In genomic region chr21:45885597-45885929, GRCh38 we compare ENCODE assay signal across 12 cellular contexts.
DNase-seq lines count a peak whose midpoint lies in the region; ATAC-seq and TF ChIP-seq lines count a peak whose summit lies in the region.
"Had no signal": no experiment of that assay in that cellular context is flagged by ENCODE, and none has a peak within 500 bp of the region (broad histone marks: within the 10 kb centered on the region; RNA-seq: fewer than 3 reads in every experiment).

No MANE protein-coding gene starts in this region.

- H3K36me3 ChIP-seq in spleen (no peaks in the 10 kb centered on the region), hepatocyte (replicated peaks; ENCODE audit: insufficient read depth, low read depth) (no peaks in the 10 kb centered on the region)
- H3K36me3 ChIP-seq: gastroesophageal sphincter had no signal

- 70 to 91% (median 87%) methylated on average over 3 of the region's 3 CpGs for WGBS in spleen, 5 donors
- 54% methylated on average over 3 of the region's 3 CpGs for WGBS in hepatocyte (ENCODE audit: low lambda C conversion rate, missing lambda C conversion rate)

- no peak for TF ChIP-seq POLR2A in spleen (IDR thresholded peaks at IDR 0.05)

- H3K27ac ChIP-seq in spleen: peak overlapping the region; percentile 11 to 87 (median 70)
- H3K27ac ChIP-seq in hepatocyte: no peak overlapping the region

- CTCF ChIA-PET in activated CD8-positive, alpha-beta memory T cell treated with anti-CD3 and anti-CD28 coated beads, Interleukin-2, amount 10 ng/mL, durations not matched to agents 7 days and 5 days (lab: Charles Lee): no interaction called here

- H4K20me1 ChIP-seq in hepatocyte (ENCODE audit: insufficient read depth, poor library complexity, severe bottlenecking): no peaks in the 10 kb centered on the region

- H3K4me3 ChIP-seq in spleen: no peak overlapping the region
- no peak overlapping the region for H3K4me3 ChIP-seq in hepatocyte
- H3K4me3 ChIP-seq: gastroesophageal sphincter had no signal

- no peaks in the 10 kb centered on the region for H3K9me3 ChIP-seq in spleen
- H3K9me3 ChIP-seq in hepatocyte (ENCODE audit: low read depth): no peaks in the 10 kb centered on the region
- H3K9me3 ChIP-seq: gastroesophageal sphincter had no signal

- peaks cover 38% of the 10 kb centered on the region for H3K27me3 Mint-ChIP-seq in activated CD8-positive, alpha-beta memory T cell treated with anti-CD3 and anti-CD28 coated beads, Interleukin-2, amount 10 ng/mL, durations not matched to agents 7 days and 5 days
- peaks cover 4% of the 10 kb centered on the region for H3K27me3 Mint-ChIP-seq in IgD-negative memory B cell
- peaks cover 1% of the 10 kb centered on the region for H3K27me3 Mint-ChIP-seq in activated naive CD8-positive, alpha-beta T cell treated with anti-CD3 and anti-CD28 coated beads for 36 hours

- intact Hi-C loops in spleen (cut with DNase I; ENCODE audit: low total_unique reads): no loop called here

- ATAC-seq in activated CD8-positive, alpha-beta memory T cell treated with anti-CD3 and anti-CD28 coated beads, Interleukin-2, amount 10 ng/mL, durations not matched to agents 7 days and 5 days: no peak
- no peak for ATAC-seq in HG03432 (IDR thresholded peaks at IDR 0.05; ENCODE audit: unreplicated experiment)
- ATAC-seq: gastroesophageal sphincter had no signal

- DNase-seq in activated CD8-positive, alpha-beta memory T cell treated with anti-CD3 and anti-CD28 coated beads, Interleukin-2, amount 10 ng/mL, durations not matched to agents 7 days and 5 days: no peak
- no peak for DNase-seq in activated CD8-positive, alpha-beta memory T cell treated with anti-CD3 and anti-CD28 coated beads, Interleukin-2, amount 50 U/mL, for 4 hours
- no peak for DNase-seq in activated naive CD8-positive, alpha-beta T cell treated with anti-CD3 and anti-CD28 coated beads for 36 hours
- DNase-seq in spleen (no peak), hepatocyte (ENCODE audit: low spot score) (no peak), midbrain (lab: John Stamatoyannopoulos, UW) (no peak)
- DNase-seq: dermis blood vessel endothelial cell, NCI-H2107, NCI-H524 treated with DMSO at 0.1 percent for 48 hours had no signal

- H3K27me3 ChIP-seq in spleen (replicated peaks in 1 of 7): no peaks in the 10 kb centered on the region
- no peaks in the 10 kb centered on the region for H3K27me3 ChIP-seq in hepatocyte

- peaks cover 3% of the 10 kb centered on the region for H3K36me3 Mint-ChIP-seq in activated CD8-positive, alpha-beta memory T cell treated with anti-CD3 and anti-CD28 coated beads, Interleukin-2, amount 10 ng/mL, durations not matched to agents 7 days and 5 days
- peaks cover 2% of the 10 kb centered on the region for H3K36me3 Mint-ChIP-seq in IgD-negative memory B cell
- no peaks in the 10 kb centered on the region for H3K36me3 Mint-ChIP-seq in activated naive CD8-positive, alpha-beta T cell treated with anti-CD3 and anti-CD28 coated beads for 36 hours

- peaks cover 16 to 83% (median 54%) of the 10 kb centered on the region in 6 donors for H3K4me1 ChIP-seq in spleen
- H3K4me1 ChIP-seq in hepatocyte (ENCODE audit: insufficient read depth): no peaks in the 10 kb centered on the region

- TF ChIP-seq CTCF in spleen (IDR thresholded peaks at IDR 0.05 in 8 of 11, conservative IDR thresholded peaks at IDR 0.05 in 3 of 11) (no peak), hepatocyte (IDR thresholded peaks at IDR 0.05; ENCODE audit: poor library complexity) (no peak)

- no peaks in the 10 kb centered on the region for H3K79me2 ChIP-seq in hepatocyte

- no peak overlapping the region for H3K4me3 Mint-ChIP-seq in activated CD8-positive, alpha-beta memory T cell treated with anti-CD3 and anti-CD28 coated beads, Interleukin-2, amount 10 ng/mL, durations not matched to agents 7 days and 5 days
- peak overlapping the region in 3 of 4 donors; percentile 5 to 77 (median 55) for H3K4me3 Mint-ChIP-seq in IgD-negative memory B cell
- no peak overlapping the region for H3K4me3 Mint-ChIP-seq in activated naive CD8-positive, alpha-beta T cell treated with anti-CD3 and anti-CD28 coated beads for 36 hours

- H2AFZ ChIP-seq in hepatocyte: no peak overlapping the region

- H3K4me1 Mint-ChIP-seq in activated CD8-positive, alpha-beta memory T cell treated with anti-CD3 and anti-CD28 coated beads, Interleukin-2, amount 10 ng/mL, durations not matched to agents 7 days and 5 days: peaks cover 18% of the 10 kb centered on the region
- H3K4me1 Mint-ChIP-seq in IgD-negative memory B cell: peaks cover 7 to 16% (median 12%) of the 10 kb centered on the region in 3 donors
- H3K4me1 Mint-ChIP-seq in activated naive CD8-positive, alpha-beta T cell treated with anti-CD3 and anti-CD28 coated beads for 36 hours: peaks cover 55% of the 10 kb centered on the region

- H3K4me2 ChIP-seq in hepatocyte: no peak overlapping the region

- H3K27ac Mint-ChIP-seq in activated CD8-positive, alpha-beta memory T cell treated with anti-CD3 and anti-CD28 coated beads, Interleukin-2, amount 10 ng/mL, durations not matched to agents 7 days and 5 days: peak overlapping the region; percentile 79
- peak overlapping the region; percentile 3 to 85 (median 50) for H3K27ac Mint-ChIP-seq in IgD-negative memory B cell
- H3K27ac Mint-ChIP-seq in activated naive CD8-positive, alpha-beta T cell treated with anti-CD3 and anti-CD28 coated beads for 36 hours: peak overlapping the region; percentile 67

- H3K9me3 Mint-ChIP-seq in activated CD8-positive, alpha-beta memory T cell treated with anti-CD3 and anti-CD28 coated beads, Interleukin-2, amount 10 ng/mL, durations not matched to agents 7 days and 5 days (ENCODE audit: low read depth): peaks cover 6% of the 10 kb centered on the region
- peaks cover 0 to 6% (median 0%) of the 10 kb centered on the region in 3 donors for H3K9me3 Mint-ChIP-seq in IgD-negative memory B cell
- no peaks in the 10 kb centered on the region for H3K9me3 Mint-ChIP-seq in activated naive CD8-positive, alpha-beta T cell treated with anti-CD3 and anti-CD28 coated beads for 36 hours

- H3K9me2 ChIP-seq in hepatocyte (replicated peaks; ENCODE audit: insufficient read depth): no peaks in the 10 kb centered on the region

Comparison
In these comparisons a context has a peak if more than half of its experiments do, and no peak if none do; other contexts are left out.
1. H3K4me3 Mint-ChIP-seq: peak in IgD-negative memory B cell (3 of 4); none in activated CD8-positive, alpha-beta memory T cell treated with anti-CD3 and anti-CD28 coated beads, Interleukin-2, amount 10 ng/mL, durations not matched to agents 7 days and 5 days (single experiment) and activated naive CD8-positive, alpha-beta T cell treated with anti-CD3 and anti-CD28 coated beads for 36 hours (single experiment).
2. Peak in every context shown above with its lines, with median percentiles within 50 percentile points of each other: H3K27ac Mint-ChIP-seq.